Comparison of ENCODE assay signal across 8 cellular contexts in the genomic region with DNA sequence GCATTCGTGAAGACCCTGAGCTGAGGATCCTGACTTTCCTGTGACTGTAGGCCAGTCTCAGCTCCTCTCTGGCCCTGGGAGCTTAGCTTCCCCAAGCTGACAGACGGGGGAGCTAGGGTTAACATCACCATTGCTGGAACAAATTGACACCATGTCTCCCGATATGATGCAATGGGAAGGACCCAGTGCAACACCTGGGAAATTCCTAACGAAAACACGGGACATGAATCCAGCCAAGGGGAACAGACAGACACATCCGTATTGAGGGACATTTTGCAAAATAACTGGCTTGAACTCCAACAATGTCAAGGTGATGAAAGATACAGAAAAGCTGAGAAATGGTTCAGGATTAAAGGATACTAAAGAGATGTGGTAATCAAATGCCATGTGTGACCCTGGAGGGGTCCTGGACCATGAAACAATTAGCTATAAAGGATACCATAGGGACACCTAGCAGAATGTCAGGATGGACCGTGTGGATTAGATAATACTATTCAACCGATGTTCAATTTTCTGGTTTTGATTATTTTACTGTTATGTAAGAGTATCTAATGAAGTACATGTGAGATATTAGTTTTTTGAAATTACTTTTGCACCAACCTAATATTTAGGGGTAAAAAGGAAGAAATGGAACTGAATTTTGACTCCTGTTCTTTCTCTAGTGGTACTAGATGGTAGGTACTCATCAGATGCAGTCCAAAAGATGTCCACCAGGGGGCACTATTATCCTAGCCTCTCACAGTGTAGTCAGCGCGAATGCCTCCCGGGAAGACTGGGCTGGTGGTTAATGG. TPM values are rescaled to one million over a fixed set of nuclear protein-coding genes. Genes with fewer than 3 reads are reported as not detected.
DNase-seq lines count a peak whose midpoint lies in the region; ATAC-seq and TF ChIP-seq lines count a peak whose summit lies in the region.

No MANE protein-coding gene starts in this region.

- H3K4me3 ChIP-seq in HAP-1 (no peak overlapping the region), heart right ventricle (no peak overlapping the region)

- intact Hi-C loops in heart right ventricle (cut with DNase I): loop anchor here in 9 of 10 donors (1.0 to 5.0 kb wide), 10 partner anchors 94 to 287 kb away; a partner anchor contains a TSS

- H3K36me3 ChIP-seq in HAP-1 (replicated peaks) (no peaks in the 10 kb centered on the region), heart right ventricle (peaks cover 0 to 20% (median 2%) of the 10 kb centered on the region in 9 donors)

- in situ Hi-C loops in HAP-1 (cut with MboI; ENCODE audit: low sequenced_read_pairs): loop anchor here (5.0 kb wide), 1 partner anchor 287 kb away; a partner anchor contains a TSS

- POLR2A ChIA-PET in activated naive CD8-positive, alpha-beta T cell treated with anti-CD3 and anti-CD28 coated beads, Interleukin-2, amount 10 ng/mL, durations not matched to agents 7 days and 5 days (lab: Charles Lee): interaction anchor here (1.1 kb wide), 1 partner anchor 286 kb away, joined by 3 read pairs; a partner anchor contains a TSS

- 15 to 17% methylated on average over 11 of the region's 11 CpGs for WGBS in heart right ventricle, 2 donors

- TF ChIP-seq CTCF in heart right ventricle (IDR thresholded peaks at IDR 0.05): peak; percentile 88 to 97 (median 95)

- ATAC-seq in activated naive CD8-positive, alpha-beta T cell treated with anti-CD3 and anti-CD28 coated beads, Interleukin-2, amount 10 ng/mL, durations not matched to agents 7 days and 5 days (ENCODE audit: low read depth): peak; percentile 93
- ATAC-seq in heart right ventricle (peak; percentile 78 to 91 (median 87)), HG02884 (IDR thresholded peaks at IDR 0.05; ENCODE audit: unreplicated experiment) (no peak)

- no peak overlapping the region for H3K27ac Mint-ChIP-seq in activated naive CD8-positive, alpha-beta T cell treated with anti-CD3 and anti-CD28 coated beads, Interleukin-2, amount 10 ng/mL, durations not matched to agents 7 days and 5 days

- H3K9me3 ChIP-seq in HAP-1: no peaks in the 10 kb centered on the region
- H3K9me3 ChIP-seq in heart right ventricle: peaks cover 0 to 9% (median 0%) of the 10 kb centered on the region in 11 donors

- peak overlapping the region in 1 of 10 donors; percentile 0 for H3K27ac ChIP-seq in heart right ventricle

- peaks cover 2% of the 10 kb centered on the region for H3K4me1 Mint-ChIP-seq in activated naive CD8-positive, alpha-beta T cell treated with anti-CD3 and anti-CD28 coated beads, Interleukin-2, amount 10 ng/mL, durations not matched to agents 7 days and 5 days

- no peaks in the 10 kb centered on the region for H3K27me3 ChIP-seq in HAP-1 (ENCODE audit: low read depth)
- no peaks in the 10 kb centered on the region for H3K27me3 ChIP-seq in heart right ventricle

- no peak overlapping the region for H3K4me3 Mint-ChIP-seq in activated naive CD8-positive, alpha-beta T cell treated with anti-CD3 and anti-CD28 coated beads, Interleukin-2, amount 10 ng/mL, durations not matched to agents 7 days and 5 days

- no peaks in the 10 kb centered on the region for H3K9me3 Mint-ChIP-seq in activated naive CD8-positive, alpha-beta T cell treated with anti-CD3 and anti-CD28 coated beads, Interleukin-2, amount 10 ng/mL, durations not matched to agents 7 days and 5 days

- H3K36me3 Mint-ChIP-seq in activated naive CD8-positive, alpha-beta T cell treated with anti-CD3 and anti-CD28 coated beads, Interleukin-2, amount 10 ng/mL, durations not matched to agents 7 days and 5 days: no peaks in the 10 kb centered on the region

- DNase-seq in GM03348 (ENCODE audit: low spot score) (peak; percentile 86), HAP-1 (ENCODE audit: low spot score in 2 of 2) (peak; percentile 76 to 95), NAMALWA (ENCODE audit: low spot score) (peak; percentile 92), SKM-1 treated with dmso at 0.1 percent for 144 hours (lab: John Stamatoyannopoulos, UW; ENCODE audit: unreplicated experiment) (peak; percentile 59), heart right ventricle (peak in 1 of 2 donors; percentile 91), putamen (ENCODE audit: low spot score) (peak; percentile 82)
- peak; percentile 58 for DNase-seq in activated naive CD8-positive, alpha-beta T cell treated with anti-CD3 and anti-CD28 coated beads, Interleukin-2, amount 10 ng/mL, durations not matched to agents 7 days and 5 days

- H3K27me3 Mint-ChIP-seq in activated naive CD8-positive, alpha-beta T cell treated with anti-CD3 and anti-CD28 coated beads, Interleukin-2, amount 10 ng/mL, durations not matched to agents 7 days and 5 days: peaks cover 6% of the 10 kb centered on the region

- H3K4me1 ChIP-seq in HAP-1 (no peaks in the 10 kb centered on the region), heart right ventricle (peaks cover 0 to 29% (median 8%) of the 10 kb centered on the region in 9 donors)

RNA-seq across cellular contexts. Expression of a gene that starts 52.7 kb away (rescaled TPM):
- total RNA-seq in activated naive CD8-positive, alpha-beta T cell treated with anti-CD3 and anti-CD28 coated beads, Interleukin-2, amount 10 ng/mL, durations not matched to agents 7 days and 5 days: 1 to 10 TPM; 1.0 to 1.9 TPM
- 10 to 100 TPM; 50.3 to 86.1 (median 61.5) TPM for total RNA-seq in heart right ventricle
- 10 to 100 TPM; 14.8 to 15.9 TPM for polyA plus RNA-seq in heart right ventricle

Comparison
In these comparisons a context has a peak if more than half of its experiments do, and no peak if none do; other contexts are left out.
1. RNA of a gene that starts 52.7 kb away (total RNA-seq): 50.3 to 86.1 TPM in heart right ventricle; 1.0 to 1.9 TPM in activated naive CD8-positive, alpha-beta T cell treated with anti-CD3 and anti-CD28 coated beads, Interleukin-2, amount 10 ng/mL, durations not matched to agents 7 days and 5 days; every median in the first group is over 10 times any median in the second.